In the genomic region with DNA sequence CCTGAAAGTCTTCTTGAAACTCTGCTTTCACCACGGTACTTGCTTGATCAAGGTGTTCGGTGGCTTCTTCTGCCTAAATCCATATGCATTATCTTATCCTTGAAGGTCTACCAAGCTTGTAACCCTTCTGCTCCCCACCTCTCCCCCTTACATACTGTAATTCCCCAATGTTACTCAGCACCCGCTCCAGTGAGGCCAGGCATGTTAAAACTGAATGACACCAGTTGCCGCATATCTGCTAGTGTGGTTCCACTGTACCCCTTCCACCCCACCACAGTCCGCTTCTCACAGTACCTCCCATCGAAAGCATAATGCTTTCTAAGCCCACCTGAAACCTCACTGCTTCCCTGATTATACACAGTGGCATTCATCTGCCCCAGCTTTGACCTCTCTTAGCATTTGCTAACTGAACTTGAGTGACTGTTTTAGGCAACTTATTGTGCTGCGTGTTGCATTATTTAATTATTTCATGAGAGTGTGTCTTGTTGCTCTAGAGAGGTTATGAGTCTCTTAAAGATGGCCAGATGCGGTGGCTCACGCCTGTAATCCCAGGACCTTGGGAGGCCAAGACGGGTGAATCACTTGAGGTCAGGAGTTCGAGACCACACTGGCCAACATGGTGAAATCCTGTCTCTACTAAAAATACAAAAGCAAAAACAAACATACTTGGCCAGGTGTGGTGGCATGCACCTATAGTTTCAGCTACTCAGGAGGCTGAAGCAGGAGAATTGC, we compare ENCODE assay signal across 16 cellular contexts.
"Had no signal": no experiment of that assay in that cellular context is flagged by ENCODE, and none has a peak within 500 bp of the region (broad histone marks: within the 10 kb centered on the region; RNA-seq: fewer than 3 reads in every experiment).

No MANE protein-coding gene starts in this region.

- H3K36me3 ChIP-seq: tibial artery, WERI-Rb-1 had no signal

- H3K9me3 Mint-ChIP-seq: activated naive CD4-positive, alpha-beta T cell treated with anti-CD3 and anti-CD28 coated beads for 36 hours; activated T-helper 1 cell treated with anti-CD3 and anti-CD28 coated beads, Interleukin-12 subunit alpha, Interleukin-12 subunit beta, Interleukin-2, Interleukin-4 antibody, amounts not matched to agents 30 ng/mL and 10 ng/mL and 1 ng/mL, durations not matched to agents 14 hours and 24 hours and 36 hours; dendritic cell treated with granulocyte-macrophage colony-stimulating factor and Interleukin-4, amounts not matched to agents 40 ng/mL and 50 ng/mL, for 4 days; naive B cell; stimulated activated memory B cell treated with anti-CD40 and anti-IgM and Interleukin-4, amounts not matched to agents 10 μg/mL and 1 μg/mL and 100 μg/mL, for 72 hours had no signal

- DNase-seq: activated CD4-positive, alpha-beta T cell treated with anti-CD3 and anti-CD28 coated beads for 36 hours; activated CD8-positive, alpha-beta memory T cell treated with anti-CD3 and anti-CD28 coated beads, Interleukin-2, amount 50 U/mL, for 48 hours; activated CD8-positive, alpha-beta T cell treated with anti-CD3 and anti-CD28 coated beads, Interleukin-2, amount 10 ng/mL, durations not matched to agents 7 days and 5 days; activated naive CD4-positive, alpha-beta T cell treated with anti-CD3 and anti-CD28 coated beads for 36 hours; central memory CD4-positive, alpha-beta T cell; hypothalamus; naive B cell; stimulated activated CD4-positive, alpha-beta T cell treated with anti-CD3 and anti-CD28 coated beads, Interleukin-1b, Interleukin-23, amount 100 ng/mL, for 48 hours; SW 1271; T-helper 9 cell; tibial artery; WERI-Rb-1 had no signal

- H3K36me3 Mint-ChIP-seq: naive B cell; stimulated activated memory B cell treated with anti-CD40 and anti-IgM and Interleukin-4, amounts not matched to agents 10 μg/mL and 1 μg/mL and 100 μg/mL, for 72 hours had no signal

- H3K27ac ChIP-seq: tibial artery, WERI-Rb-1 had no signal

- H3K4me3 Mint-ChIP-seq: activated CD4-positive, alpha-beta T cell treated with anti-CD3 and anti-CD28 coated beads for 36 hours; activated CD8-positive, alpha-beta T cell treated with anti-CD3 and anti-CD28 coated beads, Interleukin-2, amount 10 ng/mL, durations not matched to agents 7 days and 5 days; activated naive CD4-positive, alpha-beta T cell treated with anti-CD3 and anti-CD28 coated beads for 36 hours; activated T-helper 1 cell treated with anti-CD3 and anti-CD28 coated beads, Interleukin-12 subunit alpha, Interleukin-12 subunit beta, Interleukin-2, Interleukin-4 antibody, amounts not matched to agents 30 ng/mL and 10 ng/mL and 1 ng/mL, durations not matched to agents 14 hours and 24 hours and 36 hours; dendritic cell treated with granulocyte-macrophage colony-stimulating factor and Interleukin-4, amounts not matched to agents 40 ng/mL and 50 ng/mL, for 4 days; naive B cell; stimulated activated memory B cell treated with anti-CD40 and anti-IgM and Interleukin-4, amounts not matched to agents 10 μg/mL and 1 μg/mL and 100 μg/mL, for 72 hours had no signal

- H3K4me3 ChIP-seq: lung, tibial artery had no signal

- H3K9me3 ChIP-seq: tibial artery had no signal

- H3K27ac Mint-ChIP-seq: activated CD4-positive, alpha-beta T cell treated with anti-CD3 and anti-CD28 coated beads for 36 hours; activated CD8-positive, alpha-beta T cell treated with anti-CD3 and anti-CD28 coated beads, Interleukin-2, amount 10 ng/mL, durations not matched to agents 7 days and 5 days; activated naive CD4-positive, alpha-beta T cell treated with anti-CD3 and anti-CD28 coated beads for 36 hours; activated T-helper 1 cell treated with anti-CD3 and anti-CD28 coated beads, Interleukin-12 subunit alpha, Interleukin-12 subunit beta, Interleukin-2, Interleukin-4 antibody, amounts not matched to agents 30 ng/mL and 10 ng/mL and 1 ng/mL, durations not matched to agents 14 hours and 24 hours and 36 hours; dendritic cell treated with granulocyte-macrophage colony-stimulating factor and Interleukin-4, amounts not matched to agents 40 ng/mL and 50 ng/mL, for 4 days; stimulated activated memory B cell treated with anti-CD40 and anti-IgM and Interleukin-4, amounts not matched to agents 10 μg/mL and 1 μg/mL and 100 μg/mL, for 72 hours had no signal

- H3K4me1 Mint-ChIP-seq: activated CD4-positive, alpha-beta T cell treated with anti-CD3 and anti-CD28 coated beads for 36 hours; naive B cell; stimulated activated memory B cell treated with anti-CD40 and anti-IgM and Interleukin-4, amounts not matched to agents 10 μg/mL and 1 μg/mL and 100 μg/mL, for 72 hours had no signal

- ATAC-seq: activated CD4-positive, alpha-beta T cell treated with anti-CD3 and anti-CD28 coated beads for 36 hours; activated CD8-positive, alpha-beta T cell treated with anti-CD3 and anti-CD28 coated beads, Interleukin-2, amount 10 ng/mL, durations not matched to agents 7 days and 5 days; stimulated activated memory B cell treated with anti-CD40 and anti-IgM and Interleukin-4, amounts not matched to agents 10 μg/mL and 1 μg/mL and 100 μg/mL, for 72 hours had no signal

- H3K27me3 ChIP-seq: tibial artery had no signal
